ENCODE assay signal across 8 cellular contexts in the genomic region with DNA sequence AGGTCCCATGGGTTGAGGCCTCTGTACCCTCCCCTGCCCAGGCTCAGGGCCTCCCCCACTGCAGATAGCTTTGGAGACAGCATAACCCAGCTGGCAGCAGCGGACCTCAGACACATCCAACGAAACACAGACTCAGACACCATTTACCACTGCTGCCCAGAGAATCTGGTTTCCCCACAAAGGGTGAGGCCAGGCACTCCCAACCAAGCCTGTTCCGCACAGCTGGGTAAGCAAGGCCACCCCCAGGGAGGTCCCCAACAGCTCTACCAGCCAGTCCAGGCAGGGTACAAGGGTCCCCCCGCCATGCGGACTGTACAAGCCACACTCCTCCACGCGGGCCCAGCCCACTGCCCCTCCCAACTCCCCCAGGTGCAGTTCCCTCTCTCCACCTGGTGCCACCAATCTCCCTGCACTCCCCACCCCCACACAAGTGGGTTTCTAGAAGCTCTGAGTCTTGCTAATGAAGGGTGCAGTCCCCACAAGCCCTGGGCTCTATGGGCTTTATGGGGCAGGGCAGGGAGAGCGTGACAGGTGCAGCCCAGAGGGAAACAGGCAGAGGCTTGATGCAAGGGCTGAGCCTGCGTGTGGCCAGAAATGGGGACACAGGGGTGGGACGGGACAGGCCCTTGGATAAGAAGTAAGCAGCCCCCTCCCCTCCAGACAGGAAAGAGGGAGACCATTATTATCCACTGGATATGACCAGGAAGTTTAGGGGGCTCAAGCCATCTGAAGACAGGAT. TPM values are rescaled to one million over a fixed set of nuclear protein-coding genes. Genes with fewer than 3 reads are reported as not detected.
DNase-seq lines count a peak whose midpoint lies in the region; ATAC-seq and TF ChIP-seq lines count a peak whose summit lies in the region.

No MANE protein-coding gene starts in this region.

- peaks cover 32% of the 10 kb centered on the region for H3K4me1 Mint-ChIP-seq in activated CD4-positive, alpha-beta T cell treated with anti-CD3 and anti-CD28 coated beads for 36 hours
- peaks cover 64% of the 10 kb centered on the region for H3K4me1 Mint-ChIP-seq in activated CD4-positive, alpha-beta memory T cell treated with anti-CD3 and anti-CD28 coated beads, Interleukin-2, amount 10 ng/mL, durations not matched to agents 7 days and 5 days

- peaks cover 0 to 4% (median 2%) of the 10 kb centered on the region in 4 donors for H3K36me3 ChIP-seq in upper lobe of left lung

- H3K4me3 ChIP-seq in upper lobe of left lung = peak overlapping the region in 2 of 4 donors; percentile 27 to 32

- H3K9me3 ChIP-seq in upper lobe of left lung = no peaks in the 10 kb centered on the region

- H3K27me3 ChIP-seq in layer of hippocampus (ENCODE audit: control insufficient read depth, insufficient read depth, low read length) (no peaks in the 10 kb centered on the region), upper lobe of left lung (no peaks in the 10 kb centered on the region)

- H3K27ac Mint-ChIP-seq in activated CD4-positive, alpha-beta T cell treated with anti-CD3 and anti-CD28 coated beads for 36 hours = peak overlapping the region; percentile 81
- peak overlapping the region; percentile 94 for H3K27ac Mint-ChIP-seq in activated CD4-positive, alpha-beta memory T cell treated with anti-CD3 and anti-CD28 coated beads, Interleukin-2, amount 10 ng/mL, durations not matched to agents 7 days and 5 days

- TF ChIP-seq CTCF in upper lobe of left lung (IDR thresholded peaks at IDR 0.05) = no peak

- ATAC-seq in activated CD4-positive, alpha-beta T cell treated with anti-CD3 and anti-CD28 coated beads for 36 hours = peak; percentile 47
- ATAC-seq in HG03108 (IDR thresholded peaks at IDR 0.05; ENCODE audit: unreplicated experiment) = peak; percentile 45
- ATAC-seq in upper lobe of left lung (ENCODE audit: low FRiP score in 2 of 2) = peak; percentile 11 to 50

- H3K4me1 ChIP-seq in upper lobe of left lung = peaks cover 50 to 73% (median 65%) of the 10 kb centered on the region in 4 donors

- H3K27ac ChIP-seq in layer of hippocampus (ENCODE audit: low read depth, low read length) (peak overlapping the region; percentile 77), upper lobe of left lung (peak overlapping the region; percentile 89 to 95 (median 94))

- DNase-seq in activated CD4-positive, alpha-beta T cell treated with anti-CD3 and anti-CD28 coated beads for 36 hours = peak; percentile 52
- no peak for DNase-seq in activated CD4-positive, alpha-beta T cell treated with anti-CD3 and anti-CD28 coated beads for 4 hours
- DNase-seq in activated CD4-positive, alpha-beta memory T cell treated with anti-CD3 and anti-CD28 coated beads, Interleukin-2, amount 10 ng/mL, durations not matched to agents 7 days and 5 days = no peak
- DNase-seq in upper lobe of left lung = peak in 1 of 2 donors; percentile 34
- DNase-seq in NOMO-1 treated with dmso at 0.1 percent for 144 hours (lab: John Stamatoyannopoulos, UW; ENCODE audit: unreplicated experiment) = no peak
- DNase-seq in NCI-H345 (lab: John Stamatoyannopoulos, UW) = no peak

- CTCF ChIA-PET in activated CD4-positive, alpha-beta T cell treated with anti-CD3 and anti-CD28 coated beads for 36 hours (lab: Charles Lee) = interaction anchor here (0.6 to 2.7 kb wide), 15 partner anchors 7 to 132 kb away, joined by 3 to 14 read pairs (median 6); a partner anchor contains a TSS
- CTCF ChIA-PET in activated CD4-positive, alpha-beta memory T cell treated with anti-CD3 and anti-CD28 coated beads, Interleukin-2, amount 10 ng/mL, durations not matched to agents 7 days and 5 days (lab: Charles Lee) = interaction anchor here (0.6 to 5.2 kb wide), 11 partner anchors 12 to 132 kb away, joined by 3 to 46 read pairs (median 4); a partner anchor contains a TSS

- POLR2A ChIA-PET in activated CD4-positive, alpha-beta T cell treated with anti-CD3 and anti-CD28 coated beads for 36 hours (lab: Charles Lee) = interaction anchor here (0.6 to 1.1 kb wide), 2 partner anchors 15 to 65 kb away, joined by 3 read pairs; no protein-coding TSS in a partner anchor
- POLR2A ChIA-PET in activated CD4-positive, alpha-beta memory T cell treated with anti-CD3 and anti-CD28 coated beads, Interleukin-2, amount 10 ng/mL, durations not matched to agents 7 days and 5 days (lab: Charles Lee) = interaction anchor here (0.6 to 2.8 kb wide), 13 partner anchors 10 to 347 kb away, joined by 3 to 16 read pairs (median 10); a partner anchor contains a TSS

- H3K4me3 Mint-ChIP-seq in activated CD4-positive, alpha-beta T cell treated with anti-CD3 and anti-CD28 coated beads for 36 hours = peak overlapping the region; percentile 48
- peak overlapping the region; percentile 68 for H3K4me3 Mint-ChIP-seq in activated CD4-positive, alpha-beta memory T cell treated with anti-CD3 and anti-CD28 coated beads, Interleukin-2, amount 10 ng/mL, durations not matched to agents 7 days and 5 days

- peak in 1 of 4 donors; percentile 45 for TF ChIP-seq POLR2A in upper lobe of left lung (IDR thresholded peaks at IDR 0.05)

- no peaks in the 10 kb centered on the region for H3K27me3 Mint-ChIP-seq in activated CD4-positive, alpha-beta T cell treated with anti-CD3 and anti-CD28 coated beads for 36 hours
- no peaks in the 10 kb centered on the region for H3K27me3 Mint-ChIP-seq in activated CD4-positive, alpha-beta memory T cell treated with anti-CD3 and anti-CD28 coated beads, Interleukin-2, amount 10 ng/mL, durations not matched to agents 7 days and 5 days

- intact Hi-C loops in activated CD4-positive, alpha-beta T cell treated with anti-CD3 and anti-CD28 coated beads for 36 hours (cut with DNase I, micrococcal nuclease) = no loop called here

- WGBS in upper lobe of left lung, 2 donors = 59% methylated on average over 2 to 10 of the region's 10 CpGs

- no peak for TF ChIP-seq EP300 in upper lobe of left lung (IDR thresholded peaks at IDR 0.05)

- H3K36me3 Mint-ChIP-seq in activated CD4-positive, alpha-beta T cell treated with anti-CD3 and anti-CD28 coated beads for 36 hours (ENCODE audit: low read depth) = peaks cover 5% of the 10 kb centered on the region
- peaks cover 5% of the 10 kb centered on the region for H3K36me3 Mint-ChIP-seq in activated CD4-positive, alpha-beta memory T cell treated with anti-CD3 and anti-CD28 coated beads, Interleukin-2, amount 10 ng/mL, durations not matched to agents 7 days and 5 days (ENCODE audit: low read depth)

- H3K9me3 Mint-ChIP-seq in activated CD4-positive, alpha-beta T cell treated with anti-CD3 and anti-CD28 coated beads for 36 hours (ENCODE audit: low read depth) = no peaks in the 10 kb centered on the region
- no peaks in the 10 kb centered on the region for H3K9me3 Mint-ChIP-seq in activated CD4-positive, alpha-beta memory T cell treated with anti-CD3 and anti-CD28 coated beads, Interleukin-2, amount 10 ng/mL, durations not matched to agents 7 days and 5 days

RNA-seq across cellular contexts. Expression of a gene that starts 8.8 kb away (rescaled TPM):
- 10 to 100 TPM; 23.9 to 28.4 TPM for total RNA-seq in activated CD4-positive, alpha-beta T cell treated with anti-CD3 and anti-CD28 coated beads for 36 hours
- 10 to 100 TPM; 33.2 to 33.8 TPM for total RNA-seq in activated CD4-positive, alpha-beta memory T cell treated with anti-CD3 and anti-CD28 coated beads, Interleukin-2, amount 10 ng/mL, durations not matched to agents 7 days and 5 days
- 100 to 1,000 TPM in 2 of 6 donors, 10 to 100 TPM in 4; 34.3 to 137 (median 47.6) TPM for total RNA-seq in upper lobe of left lung

RNA-seq across cellular contexts. Expression of a gene that starts 25.0 kb away (rescaled TPM):
- total RNA-seq in activated CD4-positive, alpha-beta T cell treated with anti-CD3 and anti-CD28 coated beads for 36 hours = under 1 TPM in 1 of 2 experiments, not detected in 1; 0.16 TPM
- not detected for total RNA-seq in activated CD4-positive, alpha-beta memory T cell treated with anti-CD3 and anti-CD28 coated beads, Interleukin-2, amount 10 ng/mL, durations not matched to agents 7 days and 5 days
- not detected for total RNA-seq in upper lobe of left lung

RNA-seq across cellular contexts. Expression of a gene that starts 39.5 kb away (rescaled TPM):
- total RNA-seq in activated CD4-positive, alpha-beta T cell treated with anti-CD3 and anti-CD28 coated beads for 36 hours = 10 to 100 TPM; 28.1 to 30.7 TPM
- total RNA-seq in activated CD4-positive, alpha-beta memory T cell treated with anti-CD3 and anti-CD28 coated beads, Interleukin-2, amount 10 ng/mL, durations not matched to agents 7 days and 5 days = 10 to 100 TPM; 26.5 to 28.9 TPM
- 10 to 100 TPM; 20.5 to 55.5 (median 27.7) TPM for total RNA-seq in upper lobe of left lung

RNA-seq across cellular contexts. Expression of a gene that starts 45.1 kb away (rescaled TPM):
- total RNA-seq in activated CD4-positive, alpha-beta T cell treated with anti-CD3 and anti-CD28 coated beads for 36 hours = not detected
- not detected for total RNA-seq in activated CD4-positive, alpha-beta memory T cell treated with anti-CD3 and anti-CD28 coated beads, Interleukin-2, amount 10 ng/mL, durations not matched to agents 7 days and 5 days
- 10 to 100 TPM in 5 of 6 donors, 1 to 10 TPM in 1; 6.4 to 33.9 (median 16.6) TPM for total RNA-seq in upper lobe of left lung

RNA-seq across cellular contexts. Expression of a gene that starts 47.4 kb away (rescaled TPM):
- not detected for total RNA-seq in activated CD4-positive, alpha-beta T cell treated with anti-CD3 and anti-CD28 coated beads for 36 hours
- total RNA-seq in activated CD4-positive, alpha-beta memory T cell treated with anti-CD3 and anti-CD28 coated beads, Interleukin-2, amount 10 ng/mL, durations not matched to agents 7 days and 5 days = not detected
- total RNA-seq in upper lobe of left lung = 10 to 100 TPM in 1 of 6 donors, 1 to 10 TPM in 4, not detected in 1; 3.0 to 13.9 (median 7.2) TPM
